In the genomic region with DNA sequence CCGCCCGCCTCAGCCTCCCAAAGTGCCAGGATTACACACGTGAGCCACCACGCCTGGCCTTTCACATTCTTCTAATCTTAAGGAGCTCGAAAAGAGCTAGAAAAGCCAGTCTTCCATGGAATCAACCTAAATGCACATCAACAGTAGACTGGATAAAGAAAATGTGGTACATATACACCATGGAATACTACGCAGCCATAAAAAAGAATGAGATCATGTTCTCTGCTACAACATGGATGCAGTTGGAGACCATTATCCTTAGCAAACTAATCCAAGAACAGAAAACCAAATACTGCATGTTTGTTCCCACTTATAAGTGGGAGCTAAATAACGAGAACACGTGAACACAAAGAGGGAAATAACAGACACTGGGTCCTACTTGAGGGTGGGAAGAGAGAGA, we compare ENCODE assay signal across 20 cellular contexts. TPM values are rescaled to one million over a fixed set of nuclear protein-coding genes. Genes with fewer than 3 reads are reported as not detected.
DNase-seq lines count a peak whose midpoint lies in the region; ATAC-seq and TF ChIP-seq lines count a peak whose summit lies in the region.
"Had no signal": no experiment of that assay in that cellular context is flagged by ENCODE, and none has a peak within 500 bp of the region (broad histone marks: within the 10 kb centered on the region; RNA-seq: fewer than 3 reads in every experiment).

No MANE protein-coding gene starts in this region.

- no peaks in the 10 kb centered on the region for H3K27me3 Mint-ChIP-seq in activated naive CD4-positive, alpha-beta T cell treated with anti-CD3 and anti-CD28 coated beads for 36 hours (ENCODE audit: low read depth)
- peaks cover 18 to 27% (median 25%) of the 10 kb centered on the region in 3 donors for H3K27me3 Mint-ChIP-seq in immature natural killer cell (ENCODE audit: low read depth in 3 of 3)
- no peaks in the 10 kb centered on the region for H3K27me3 Mint-ChIP-seq in stimulated activated memory B cell treated with anti-CD40 and anti-IgM and Interleukin-4, amounts not matched to agents 10 μg/mL and 1 μg/mL and 100 μg/mL, for 72 hours

- CTCF ChIA-PET in activated naive CD4-positive, alpha-beta T cell treated with anti-CD3 and anti-CD28 coated beads for 36 hours (lab: Charles Lee) = interaction anchor here (0.9 to 6.6 kb wide), 3 partner anchors 9 to 21 kb away, joined by 4 to 55 read pairs (median 6); no protein-coding TSS in a partner anchor
- CTCF ChIA-PET in HEK293 (lab: Yijun Ruan, JAX) = interaction anchor here (0.6 to 1.6 kb wide), 4 partner anchors 56 to 136 kb away, joined by 3 to 5 read pairs (median 4); no protein-coding TSS in a partner anchor

- TF ChIP-seq CTCF in HEK293 (tag by site-specific recombination; IDR thresholded peaks at IDR 0.05) (no peak), GM13977 (IDR thresholded peaks at IDR 0.05; ENCODE audit: extremely low read depth, insufficient read depth, missing control alignments) (no peak)

- H3K9me3 ChIP-seq in HEK293 (ENCODE audit: control insufficient read depth, insufficient read depth, low read depth, low read length) = no peaks in the 10 kb centered on the region

- H3K4me1 ChIP-seq in HEK293 (ENCODE audit: control insufficient read depth, insufficient read depth, low read length) = peaks cover under 1% of the 10 kb centered on the region; the same call in 1 of the 2 replicates

- peaks cover 2% of the 10 kb centered on the region for H3K9me3 Mint-ChIP-seq in activated naive CD4-positive, alpha-beta T cell treated with anti-CD3 and anti-CD28 coated beads for 36 hours
- no peaks in the 10 kb centered on the region for H3K9me3 Mint-ChIP-seq in activated naive CD4-positive, alpha-beta T cell treated with anti-CD3 and anti-CD28 coated beads, Interleukin-2, amount 50 U/mL, for 72 hours
- H3K9me3 Mint-ChIP-seq in immature natural killer cell = no peaks in the 10 kb centered on the region
- H3K9me3 Mint-ChIP-seq in stimulated activated memory B cell treated with anti-CD40 and anti-IgM and Interleukin-4, amounts not matched to agents 10 μg/mL and 1 μg/mL and 100 μg/mL, for 72 hours = no peaks in the 10 kb centered on the region

- peaks cover 34% of the 10 kb centered on the region for H3K36me3 Mint-ChIP-seq in activated naive CD4-positive, alpha-beta T cell treated with anti-CD3 and anti-CD28 coated beads for 36 hours (ENCODE audit: low read depth)
- H3K36me3 Mint-ChIP-seq in activated naive CD4-positive, alpha-beta T cell treated with anti-CD3 and anti-CD28 coated beads, Interleukin-2, amount 50 U/mL, for 72 hours = peaks cover 24 to 26% of the 10 kb centered on the region in 2 donors
- peaks cover 2 to 18% (median 9%) of the 10 kb centered on the region in 3 donors for H3K36me3 Mint-ChIP-seq in immature natural killer cell
- peaks cover 25% of the 10 kb centered on the region for H3K36me3 Mint-ChIP-seq in stimulated activated memory B cell treated with anti-CD40 and anti-IgM and Interleukin-4, amounts not matched to agents 10 μg/mL and 1 μg/mL and 100 μg/mL, for 72 hours

- no peak for ATAC-seq in activated naive CD4-positive, alpha-beta T cell treated with anti-CD3 and anti-CD28 coated beads, Interleukin-2, amount 50 U/mL, for 72 hours
- ATAC-seq in stimulated activated memory B cell treated with anti-CD40 and anti-IgM and Interleukin-4, amounts not matched to agents 10 μg/mL and 1 μg/mL and 100 μg/mL, for 72 hours = no peak
- ATAC-seq in esophagus mucosa = no peak
- ATAC-seq: GM23338, HCT116, HepG2 had no signal

- peaks cover 44% of the 10 kb centered on the region for H3K4me1 Mint-ChIP-seq in activated naive CD4-positive, alpha-beta T cell treated with anti-CD3 and anti-CD28 coated beads for 36 hours (ENCODE audit: low read depth)
- H3K4me1 Mint-ChIP-seq in immature natural killer cell = peaks cover 54 to 67% of the 10 kb centered on the region in 2 donors
- peaks cover 45% of the 10 kb centered on the region for H3K4me1 Mint-ChIP-seq in stimulated activated memory B cell treated with anti-CD40 and anti-IgM and Interleukin-4, amounts not matched to agents 10 μg/mL and 1 μg/mL and 100 μg/mL, for 72 hours
- H3K4me1 Mint-ChIP-seq: GM23338 had no signal

- peak overlapping the region; percentile 93 for H3K27ac Mint-ChIP-seq in activated naive CD4-positive, alpha-beta T cell treated with anti-CD3 and anti-CD28 coated beads for 36 hours
- no peak overlapping the region for H3K27ac Mint-ChIP-seq in activated naive CD4-positive, alpha-beta T cell treated with anti-CD3 and anti-CD28 coated beads, Interleukin-2, amount 50 U/mL, for 72 hours
- H3K27ac Mint-ChIP-seq in immature natural killer cell = peak overlapping the region in 4 of 6 donors; percentile 49 to 94 (median 58)
- peak overlapping the region; percentile 99 for H3K27ac Mint-ChIP-seq in stimulated activated memory B cell treated with anti-CD40 and anti-IgM and Interleukin-4, amounts not matched to agents 10 μg/mL and 1 μg/mL and 100 μg/mL, for 72 hours
- H3K27ac Mint-ChIP-seq: GM23338 had no signal

- no peak overlapping the region for H3K27ac ChIP-seq in HEK293 (ENCODE audit: extremely low read depth, low read depth, low read length)
- H3K27ac ChIP-seq: RWPE1 had no signal

- H3K36me3 ChIP-seq in HEK293 (ENCODE audit: control insufficient read depth in 2 of 2, insufficient read depth in 1 of 2, low read length in 2 of 2) = peaks cover 14 to 16% of the 10 kb centered on the region in 2 experiments; a peak in 2 of 3 replicates

- intact Hi-C loops in activated naive CD4-positive, alpha-beta T cell treated with anti-CD3 and anti-CD28 coated beads for 36 hours (cut with micrococcal nuclease) = loop anchor here (5.0 kb wide), 1 partner anchor 312 kb away; the partner anchor contains the start of genes CNTROB and TRAPPC1

- POLR2A ChIA-PET in HEK293 (lab: Yijun Ruan, JAX) = interaction anchor here (0.8 to 0.9 kb wide), 2 partner anchors 22 to 51 kb away, joined by 3 read pairs; partner anchors contain the start of gene SLC25A35

- DNase-seq in activated naive CD4-positive, alpha-beta T cell treated with anti-CD3 and anti-CD28 coated beads for 36 hours = no peak
- DNase-seq in activated naive CD4-positive, alpha-beta T cell treated with anti-CD3 and anti-CD28 coated beads, Interleukin-2, amount 50 U/mL, for 72 hours (ENCODE audit: low spot score in 2 of 2) = no peak
- DNase-seq in immature natural killer cell (no peak), DMS53 treated with DMSO at 0.1 percent for 48 hours (lab: John Stamatoyannopoulos, UW; ENCODE audit: unreplicated experiment) (no peak), GM13977 (ENCODE audit: low spot score) (no peak)
- DNase-seq: GDM1, NCI-H1048, NCI-H1436 treated with DMSO at 0.1 percent for 48 hours, NCI-H2029 treated with DMSO at 0.1 percent for 48 hours, NCI-H2171 treated with DMSO at 0.1 percent for 48 hours, NCI-H446 treated with DMSO at 0.1 percent for 48 hours, NCI-H748 treated with DMSO at 0.1 percent for 48 hours had no signal

- no peak overlapping the region for H3K4me3 ChIP-seq in HEK293 (ENCODE audit: low read depth, low read length)
- H3K4me3 ChIP-seq: GM23338 had no signal

- H3K4me3 Mint-ChIP-seq in activated naive CD4-positive, alpha-beta T cell treated with anti-CD3 and anti-CD28 coated beads for 36 hours = no peak overlapping the region
- no peak overlapping the region for H3K4me3 Mint-ChIP-seq in immature natural killer cell
- H3K4me3 Mint-ChIP-seq in stimulated activated memory B cell treated with anti-CD40 and anti-IgM and Interleukin-4, amounts not matched to agents 10 μg/mL and 1 μg/mL and 100 μg/mL, for 72 hours = no peak overlapping the region
- H3K4me3 Mint-ChIP-seq: CD14-positive monocyte, GM23338 had no signal

- in situ Hi-C loops in GM13977 (cut with MboI; ENCODE audit: low pct_unique_long_range_greater_than_20kb, low sequenced_read_pairs, unreplicated experiment) = no loop called here

TF ChIP-seq in HEK293, 187 proteins besides CTCF, POLR2A, EP300 and RAD21 (continues in another document):
- peak; percentile 99 for TF ChIP-seq ZNF146 (tag by site-specific recombination; IDR thresholded peaks at IDR 0.05)
- no peak for TF ChIP-seq RBAK (tag by site-specific recombination; IDR thresholded peaks at IDR 0.05)
- TF ChIP-seq, protein P1, sequence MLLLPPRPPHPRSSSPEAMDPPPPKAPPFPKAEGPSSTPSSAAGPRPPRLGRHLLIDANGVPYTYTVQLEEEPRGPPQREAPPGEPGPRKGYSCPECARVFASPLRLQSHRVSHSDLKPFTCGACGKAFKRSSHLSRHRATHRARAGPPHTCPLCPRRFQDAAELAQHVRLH (tag by site-specific recombination; IDR thresholded peaks at IDR 0.05) = peak; percentile 80; the same call in 1 of the 2 replicates
- TF ChIP-seq ZEB2 (tag by site-specific recombination; IDR thresholded peaks at IDR 0.05) = no peak
- no peak for TF ChIP-seq ZNF623 (tag by site-specific recombination; IDR thresholded peaks at IDR 0.05)
- no peak for TF ChIP-seq ZNF629 (tag by site-specific recombination; IDR thresholded peaks at IDR 0.05)

RNA-seq across cellular contexts. Expression of gene CTC1, which starts 3.1 kb away (rescaled TPM):
- 10 to 100 TPM; 67.0 to 74.7 TPM for total RNA-seq in activated naive CD4-positive, alpha-beta T cell treated with anti-CD3 and anti-CD28 coated beads for 36 hours
- total RNA-seq in activated naive CD4-positive, alpha-beta T cell treated with anti-CD3 and anti-CD28 coated beads, Interleukin-2, amount 50 U/mL, for 72 hours = 100 to 1,000 TPM in 1 of 2 donors, 10 to 100 TPM in 1; 57.6 to 107 TPM
- polyA plus RNA-seq in immature natural killer cell = 10 to 100 TPM in 2 of 3 donors, 1 to 10 TPM in 1; 9.7 to 30.7 (median 15.9) TPM
- total RNA-seq in esophagus mucosa = 10.0 TPM

RNA-seq across cellular contexts. Expression of gene PFAS, which starts 4.3 kb away (rescaled TPM):
- 100 to 1,000 TPM; 106 to 110 TPM for total RNA-seq in activated naive CD4-positive, alpha-beta T cell treated with anti-CD3 and anti-CD28 coated beads for 36 hours
- total RNA-seq in activated naive CD4-positive, alpha-beta T cell treated with anti-CD3 and anti-CD28 coated beads, Interleukin-2, amount 50 U/mL, for 72 hours = 100 to 1,000 TPM in 1 of 2 donors, 10 to 100 TPM in 1; 47.0 to 147 TPM
- polyA plus RNA-seq in immature natural killer cell = 10 to 100 TPM in 2 of 3 donors, 1 to 10 TPM in 1; 5.4 to 18.2 (median 14.4) TPM
- total RNA-seq in esophagus mucosa = 25.1 TPM

RNA-seq across cellular contexts. Expression of gene AURKB, which starts 34.4 kb away (rescaled TPM):
- 100 to 1,000 TPM; 243 TPM for total RNA-seq in activated naive CD4-positive, alpha-beta T cell treated with anti-CD3 and anti-CD28 coated beads for 36 hours
- total RNA-seq in activated naive CD4-positive, alpha-beta T cell treated with anti-CD3 and anti-CD28 coated beads, Interleukin-2, amount 50 U/mL, for 72 hours = 100 to 1,000 TPM; 169 to 319 TPM
- 1 to 10 TPM in 2 of 3 donors, under 1 TPM in 1; 0.60 to 3.1 (median 1.6) TPM for polyA plus RNA-seq in immature natural killer cell
- 22.0 TPM for total RNA-seq in esophagus mucosa

RNA-seq across cellular contexts. Expression of gene RANGRF, which starts 43.7 kb away (rescaled TPM):
- total RNA-seq in activated naive CD4-positive, alpha-beta T cell treated with anti-CD3 and anti-CD28 coated beads for 36 hours = 10 to 100 TPM; 36.9 to 39.1 TPM
- total RNA-seq in activated naive CD4-positive, alpha-beta T cell treated with anti-CD3 and anti-CD28 coated beads, Interleukin-2, amount 50 U/mL, for 72 hours = 10 to 100 TPM; 39.7 to 80.9 TPM
- polyA plus RNA-seq in immature natural killer cell = 10 to 100 TPM; 94.7 to 99.7 (median 99.1) TPM
- 12.7 TPM for total RNA-seq in esophagus mucosa

RNA-seq across cellular contexts. Expression of gene SLC25A35, which starts 50.4 kb away (rescaled TPM):
- total RNA-seq in activated naive CD4-positive, alpha-beta T cell treated with anti-CD3 and anti-CD28 coated beads for 36 hours = 1 to 10 TPM; 2.3 to 3.2 TPM
- 10 to 100 TPM in 1 of 2 donors, 1 to 10 TPM in 1; 3.3 to 19.2 TPM for total RNA-seq in activated naive CD4-positive, alpha-beta T cell treated with anti-CD3 and anti-CD28 coated beads, Interleukin-2, amount 50 U/mL, for 72 hours
- polyA plus RNA-seq in immature natural killer cell = 1 to 10 TPM in 2 of 3 donors, under 1 TPM in 1; 0.91 to 2.6 (median 2.0) TPM
- 2.6 TPM for total RNA-seq in esophagus mucosa

Comparison
In these comparisons a context has a peak if more than half of its experiments do, and no peak if none do; other contexts are left out.
1. H3K27ac Mint-ChIP-seq: peak in activated naive CD4-positive, alpha-beta T cell treated with anti-CD3 and anti-CD28 coated beads for 36 hours (single experiment), immature natural killer cell (4 of 6) and stimulated activated memory B cell treated with anti-CD40 and anti-IgM and Interleukin-4, amounts not matched to agents 10 μg/mL and 1 μg/mL and 100 μg/mL, for 72 hours (single experiment); none in activated naive CD4-positive, alpha-beta T cell treated with anti-CD3 and anti-CD28 coated beads, Interleukin-2, amount 50 U/mL, for 72 hours (0 of 2).